In the genomic region with DNA sequence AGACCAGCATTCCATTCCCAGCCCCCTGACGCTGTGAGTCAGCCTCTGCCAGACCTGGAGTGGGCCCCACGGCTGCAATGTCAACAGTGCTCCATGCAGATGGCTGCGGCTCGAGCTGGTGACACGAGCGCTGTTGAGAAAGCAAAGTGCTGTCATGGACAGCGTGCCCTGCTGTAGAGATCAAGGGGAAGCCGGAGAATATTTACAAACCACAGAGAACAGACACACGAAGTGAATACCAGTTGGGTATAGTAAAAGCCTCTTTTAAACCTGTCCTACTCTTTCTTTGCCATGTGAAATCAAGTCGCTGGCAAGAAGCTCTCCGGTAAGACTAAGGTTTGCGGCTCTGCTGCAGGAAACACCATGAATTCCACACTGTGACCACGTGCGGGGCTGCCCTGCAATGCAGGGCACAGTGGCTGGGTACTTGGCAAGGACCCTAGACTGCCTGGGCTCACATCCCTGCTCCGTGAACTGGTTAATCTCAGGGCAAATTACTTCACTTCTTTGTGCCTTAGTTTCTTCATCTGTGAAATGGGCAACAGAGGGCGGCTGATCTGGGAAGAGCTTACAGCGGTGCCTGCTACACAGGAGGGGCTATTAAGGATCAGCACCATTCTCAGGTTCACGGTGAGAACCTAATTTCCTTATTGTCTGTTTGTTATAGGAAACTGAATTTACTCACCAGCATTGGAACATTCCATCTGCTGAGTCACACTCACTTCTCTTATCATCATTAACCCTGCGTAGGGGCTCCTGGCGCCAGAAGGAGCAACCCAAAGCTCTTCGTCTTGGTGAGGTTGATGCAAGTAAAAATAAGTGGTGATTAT, we compare ENCODE assay signal across 9 cellular contexts. TPM values are rescaled to one million over a fixed set of nuclear protein-coding genes. Genes with fewer than 3 reads are reported as not detected.
A peak's percentile ranks its signal among the peaks of the same experiment; 100 is the strongest.
DNase-seq lines count a peak whose midpoint lies in the region; ATAC-seq and TF ChIP-seq lines count a peak whose summit lies in the region.
"Had no signal": no experiment of that assay in that cellular context is flagged by ENCODE, and none has a peak within 500 bp of the region (broad histone marks: within the 10 kb centered on the region; RNA-seq: fewer than 3 reads in every experiment).

No MANE protein-coding gene starts in this region.

- H3K36me3 Mint-ChIP-seq in Caco-2 (ENCODE audit: insufficient read depth, unreplicated experiment) (peaks cover 13% of the 10 kb centered on the region), H9 (ENCODE audit: insufficient read depth in 1 of 3, low read depth in 3 of 3) (peaks cover 0 to 14% (median 0%) of the 10 kb centered on the region in 3 experiments; a peak in 4 of 7 replicates)
- H3K36me3 Mint-ChIP-seq in activated naive CD4-positive, alpha-beta T cell treated with anti-CD3 and anti-CD28 coated beads, Interleukin-2, amount 50 U/mL, for 72 hours, result no peaks in the 10 kb centered on the region

- DNase-seq in Caco-2 (peak; percentile 79 to 85), M059J (ENCODE audit: low read depth) (peak; percentile 93), astrocyte of the cerebellum (ENCODE audit: low read depth) (peak; percentile 76), lower lobe of right lung (peak; percentile 59), H9 (no peak)
- no peak for DNase-seq in activated naive CD4-positive, alpha-beta T cell treated with anti-CD3 and anti-CD28 coated beads, Interleukin-2, amount 50 U/mL, for 72 hours (ENCODE audit: low spot score in 2 of 2)
- DNase-seq: activated naive CD4-positive, alpha-beta T cell treated with anti-CD3 and anti-CD28 coated beads, Interleukin-2, amount 10 ng/mL, durations not matched to agents 7 days and 5 days had no signal

- H3K4ac ChIP-seq in H9 (ENCODE audit: low read depth, low read length), result no peak overlapping the region

- H3K4me1 ChIP-seq in Caco-2, result peaks cover 39% of the 10 kb centered on the region
- peaks cover 8% of the 10 kb centered on the region for H3K4me1 ChIP-seq in lower lobe of right lung
- H3K4me1 ChIP-seq in H9 (ENCODE audit: insufficient read depth, low read length), result no peaks in the 10 kb centered on the region

- no peak overlapping the region for H2BK5ac ChIP-seq in H9 (ENCODE audit: insufficient read length, low read length)

- H3K4me1 Mint-ChIP-seq in Caco-2 (ENCODE audit: low read depth, unreplicated experiment) (peaks cover 40% of the 10 kb centered on the region), H9 (peaks cover 12 to 38% of the 10 kb centered on the region in 2 experiments)

- H3K36me3 ChIP-seq in Caco-2 (ENCODE audit: control insufficient read depth, insufficient read depth, low read length) (no peaks in the 10 kb centered on the region), lower lobe of right lung (no peaks in the 10 kb centered on the region)

- no peaks in the 10 kb centered on the region for H3K27me3 ChIP-seq in Caco-2 (replicated peaks; ENCODE audit: control insufficient read depth, insufficient read depth, low read length)
- no peaks in the 10 kb centered on the region for H3K27me3 ChIP-seq in lower lobe of right lung (ENCODE audit: low read depth)
- H3K27me3 ChIP-seq in H9 (ENCODE audit: insufficient read depth, low read length), result no peaks in the 10 kb centered on the region

- CTCF ChIA-PET in Caco-2 (lab: Charles Lee), result interaction anchor here (0.5 to 5.2 kb wide), 9 partner anchors 18 to 195 kb away, joined by 3 to 49 read pairs (median 3); no protein-coding TSS in a partner anchor

- intact Hi-C loops in Caco-2 (cut with micrococcal nuclease; ENCODE audit: unreplicated experiment) (loop anchor here (5.0 to 10.0 kb wide), 3 partner anchors 188 to 380 kb away; no protein-coding TSS in a partner anchor), lower lobe of right lung (cut with DNase I) (no loop called here)

- no peak overlapping the region for H3K18ac ChIP-seq in H9 (ENCODE audit: insufficient read length, low read depth, low read length)

- H3K9me3 ChIP-seq in Caco-2, result no peaks in the 10 kb centered on the region
- H3K9me3 ChIP-seq in lower lobe of right lung, result no peaks in the 10 kb centered on the region
- no peaks in the 10 kb centered on the region for H3K9me3 ChIP-seq in H9 (ENCODE audit: control insufficient read depth, low read depth, low read length)

- H3K9ac ChIP-seq in H9 (ENCODE audit: extremely low read depth, insufficient read length, low read length), result no peak overlapping the region

- H2BK15ac ChIP-seq in H9 (ENCODE audit: low read depth, low read length), result no peak overlapping the region

- H3K79me1 ChIP-seq in H9 (ENCODE audit: insufficient read depth, low read depth, low read length, poor library complexity, severe bottlenecking), result no peaks in the 10 kb centered on the region

- no peak overlapping the region for H4K91ac ChIP-seq in H9 (ENCODE audit: insufficient read length, low read depth, low read length)

- H3K27ac Mint-ChIP-seq in Caco-2 (ENCODE audit: unreplicated experiment) (peak overlapping the region; percentile 94), H9 (peak overlapping the region in 1 of 3 experiments; percentile 21; a peak in 1 of 7 replicates)
- H3K27ac Mint-ChIP-seq in activated naive CD4-positive, alpha-beta T cell treated with anti-CD3 and anti-CD28 coated beads, Interleukin-2, amount 50 U/mL, for 72 hours, result no peak overlapping the region
- H3K27ac Mint-ChIP-seq: activated naive CD4-positive, alpha-beta T cell treated with anti-CD3 and anti-CD28 coated beads, Interleukin-2, amount 10 ng/mL, durations not matched to agents 7 days and 5 days had no signal

- H3K9me3 Mint-ChIP-seq in Caco-2 (ENCODE audit: unreplicated experiment) (no peaks in the 10 kb centered on the region), H9 (peaks cover 2 to 16% of the 10 kb centered on the region in 2 experiments; a peak in 3 of 5 replicates)
- no peaks in the 10 kb centered on the region for H3K9me3 Mint-ChIP-seq in activated naive CD4-positive, alpha-beta T cell treated with anti-CD3 and anti-CD28 coated beads, Interleukin-2, amount 50 U/mL, for 72 hours
- H3K9me3 Mint-ChIP-seq: activated naive CD4-positive, alpha-beta T cell treated with anti-CD3 and anti-CD28 coated beads, Interleukin-2, amount 10 ng/mL, durations not matched to agents 7 days and 5 days had no signal

- POLR2A ChIA-PET in Caco-2 (lab: Charles Lee), result interaction anchor here (0.7 to 1.0 kb wide), 2 partner anchors 23 to 444 kb away, joined by 3 to 4 read pairs; no protein-coding TSS in a partner anchor

- no peak overlapping the region for H2BK20ac ChIP-seq in H9 (ENCODE audit: low read depth, low read length, poor library complexity, severe bottlenecking)

- H3K23ac ChIP-seq in H9 (ENCODE audit: insufficient read length, low read depth, low read length), result no peak overlapping the region

- no peak overlapping the region for H2BK12ac ChIP-seq in H9 (ENCODE audit: insufficient read length, low read depth, low read length)

- H2AK5ac ChIP-seq in H9 (ENCODE audit: insufficient read length, low read length), result no peak overlapping the region

- H2AFZ ChIP-seq in H9 (ENCODE audit: low read length), result no peak overlapping the region

- no peak overlapping the region for H3T11ph ChIP-seq in H9 (ENCODE audit: low read length)

- H4K8ac ChIP-seq in H9 (replicated peaks; ENCODE audit: insufficient read length, low read depth, low read length), result no peak overlapping the region

- BruUV-seq in Caco-2 (replicated peaks; lab: Mats Ljungman, UMichigan), result TSS peak; percentile 57

- no peak overlapping the region for H3K14ac ChIP-seq in H9 (ENCODE audit: insufficient read depth, low read length)

- no peaks in the 10 kb centered on the region for H3K23me2 ChIP-seq in H9 (ENCODE audit: insufficient read length, low read depth, low read length, poor library complexity, severe bottlenecking)

- TF ChIP-seq CTCF in Caco-2 (IDR thresholded peaks at IDR 0.05; ENCODE audit: insufficient read depth in 1 of 2, low read depth in 1 of 2, low read length in 1 of 2, severe bottlenecking in 1 of 2, unreplicated experiment in 1 of 2), result no peak
- no peak for TF ChIP-seq CTCF in astrocyte of the cerebellum (IDR thresholded peaks at IDR 0.05; ENCODE audit: low read depth, low read length, missing control alignments)
- no peak for TF ChIP-seq CTCF in lower lobe of right lung (IDR thresholded peaks at IDR 0.05)
- TF ChIP-seq CTCF in H9 (conservative IDR thresholded peaks at IDR 0.05), result no peak

- ATAC-seq in lower lobe of right lung, result peak; percentile 74 to 84
- ATAC-seq in GM18868 (IDR thresholded peaks at IDR 0.05; ENCODE audit: unreplicated experiment), result no peak
- no peak for ATAC-seq in GM21576 (IDR thresholded peaks at IDR 0.05; ENCODE audit: unreplicated experiment)
- no peak for ATAC-seq in activated naive CD4-positive, alpha-beta T cell treated with anti-CD3 and anti-CD28 coated beads, Interleukin-2, amount 50 U/mL, for 72 hours

- no CpG with 5 or more reads among the region's 21 CpGs for WGBS in H9 (ENCODE audit: extremely low coverage, insufficient read length, low lambda C conversion rate)

- in situ Hi-C loops in astrocyte of the cerebellum (cut with HindIII; ENCODE audit: low sequenced_read_pairs), result no loop called here

- H2BK120ac ChIP-seq in H9 (ENCODE audit: low read depth, low read length, poor library complexity, severe bottlenecking), result no peak overlapping the region

- H3K4me2 ChIP-seq in H9 (ENCODE audit: insufficient read depth, insufficient read length, low read length), result no peak overlapping the region

- H3K27me3 Mint-ChIP-seq in Caco-2 (ENCODE audit: insufficient read depth, unreplicated experiment) (no peaks in the 10 kb centered on the region), H9 (ENCODE audit: low read depth) (peaks cover 16% of the 10 kb centered on the region)

- no peak overlapping the region for H3K4me3 ChIP-seq in Caco-2 (ENCODE audit: low read depth, low read length)
- H3K4me3 ChIP-seq in astrocyte of the cerebellum (ENCODE audit: low read depth, low read length), result no peak overlapping the region
- no peak overlapping the region for H3K4me3 ChIP-seq in lower lobe of right lung

- H3K79me2 ChIP-seq in H9 (ENCODE audit: insufficient read depth, low read length), result no peaks in the 10 kb centered on the region

- H3K27ac ChIP-seq in lower lobe of right lung (no peak overlapping the region), H9 (ENCODE audit: insufficient read length, low read depth, low read length) (no peak overlapping the region)

- H3K4me3 Mint-ChIP-seq in Caco-2 (ENCODE audit: unreplicated experiment) (peak overlapping the region; percentile 58), H9 (no peak overlapping the region)
- H3K4me3 Mint-ChIP-seq: activated naive CD4-positive, alpha-beta T cell treated with anti-CD3 and anti-CD28 coated beads, Interleukin-2, amount 10 ng/mL, durations not matched to agents 7 days and 5 days had no signal

- no peaks in the 10 kb centered on the region for H4K20me1 ChIP-seq in H9 (ENCODE audit: control insufficient read depth, insufficient read depth, insufficient read length)

- no peak overlapping the region for H3K56ac ChIP-seq in H9 (ENCODE audit: insufficient read length, low read depth, low read length)

- H4K5ac ChIP-seq in H9 (ENCODE audit: insufficient read length, low read depth, low read length), result no peak overlapping the region

RNA-seq across cellular contexts. Expression of gene ELFN2, which starts 27.8 kb away (rescaled TPM):
- total RNA-seq in Caco-2 (2022) (4.0 and 4.6 TPM in 2 replicates), lower lobe of right lung (0.89 TPM), H9 (2021) (0.64 and 0.70 TPM in 2 replicates)
- 0.76 and 3.1 TPM in 2 replicates for total RNA-seq in M059J (2014; rRNA removed; shearing (Covaris generic))
- 1 to 10 TPM in 1 of 2 donors, under 1 TPM in 1; 0.41 to 2.0 TPM for total RNA-seq in activated naive CD4-positive, alpha-beta T cell treated with anti-CD3 and anti-CD28 coated beads, Interleukin-2, amount 50 U/mL, for 72 hours

RNA-seq across cellular contexts. Expression of gene MFNG, which starts 31.1 kb away (rescaled TPM):
- total RNA-seq in Caco-2 (2022), result 3.6 TPM in 2 replicates
- 0.07 TPM in 1 of 2 replicates, not detected in the other for total RNA-seq in M059J (2014; rRNA removed; shearing (Covaris generic))
- total RNA-seq in lower lobe of right lung, result 71.0 TPM
- 2.0 and 3.3 TPM in 2 replicates for total RNA-seq in H9 (2021)
- total RNA-seq in activated naive CD4-positive, alpha-beta T cell treated with anti-CD3 and anti-CD28 coated beads, Interleukin-2, amount 50 U/mL, for 72 hours, result 100 to 1,000 TPM in 1 of 2 donors, 10 to 100 TPM in 1; 88.7 to 169 TPM

Comparison
In these comparisons a context has a peak if more than half of its experiments do, and no peak if none do; other contexts are left out.
1. DNase-seq: peak in Caco-2 (2 of 2), M059J (single experiment), astrocyte of the cerebellum (single experiment) and lower lobe of right lung (single experiment); none in H9 (single experiment) and activated naive CD4-positive, alpha-beta T cell treated with anti-CD3 and anti-CD28 coated beads, Interleukin-2, amount 50 U/mL, for 72 hours (0 of 2).
2. ATAC-seq: peak in lower lobe of right lung (2 of 2); none in GM18868 (single experiment), GM21576 (single experiment) and activated naive CD4-positive, alpha-beta T cell treated with anti-CD3 and anti-CD28 coated beads, Interleukin-2, amount 50 U/mL, for 72 hours (0 of 2).
3. RNA of gene MFNG, which starts 31.1 kb away (total RNA-seq): 88.7 to 169 TPM in activated naive CD4-positive, alpha-beta T cell treated with anti-CD3 and anti-CD28 coated beads, Interleukin-2, amount 50 U/mL, for 72 hours and 71.0 TPM in lower lobe of right lung (single experiment); 3.6 TPM in Caco-2, 2.0 to 3.3 TPM in H9 and 0.07 TPM in M059J; every median in the first group is over 10 times any median in the second.